16 cellular contexts compared by ENCODE assay signal in genomic region chr11:117992620-117993019, GRCh38. TPM values are rescaled to one million over a fixed set of nuclear protein-coding genes. Genes with fewer than 3 reads are reported as not detected.
DNase-seq lines count a peak whose midpoint lies in the region; ATAC-seq and TF ChIP-seq lines count a peak whose summit lies in the region.
"Had no signal": no experiment of that assay in that cellular context is flagged by ENCODE, and none has a peak within 500 bp of the region (broad histone marks: within the 10 kb centered on the region; RNA-seq: fewer than 3 reads in every experiment).

No MANE protein-coding gene starts in this region.

- ATAC-seq in activated CD8-positive, alpha-beta memory T cell treated with anti-CD3 and anti-CD28 coated beads, Interleukin-2, amount 10 ng/mL, durations not matched to agents 7 days and 5 days: no peak
- ATAC-seq in activated naive CD8-positive, alpha-beta T cell treated with anti-CD3 and anti-CD28 coated beads, Interleukin-2, amount 10 ng/mL, durations not matched to agents 7 days and 5 days (ENCODE audit: low read depth): no peak
- ATAC-seq in natural killer cell: no peak
- no peak for ATAC-seq in GM18861 (IDR thresholded peaks at IDR 0.05; ENCODE audit: unreplicated experiment)

- CTCF ChIA-PET in activated CD8-positive, alpha-beta memory T cell treated with anti-CD3 and anti-CD28 coated beads, Interleukin-2, amount 10 ng/mL, durations not matched to agents 7 days and 5 days (lab: Charles Lee): interaction anchor here (27.0 to 39.2 kb wide), 2 partner anchors 44 to 63 kb away, joined by 346 to 459 read pairs; no protein-coding TSS in a partner anchor

- peak overlapping the region; percentile 96 for H3K4me3 Mint-ChIP-seq in activated CD8-positive, alpha-beta memory T cell treated with anti-CD3 and anti-CD28 coated beads, Interleukin-2, amount 10 ng/mL, durations not matched to agents 7 days and 5 days
- H3K4me3 Mint-ChIP-seq in activated naive CD8-positive, alpha-beta T cell treated with anti-CD3 and anti-CD28 coated beads, Interleukin-2, amount 10 ng/mL, durations not matched to agents 7 days and 5 days: peak overlapping the region; percentile 82
- H3K4me3 Mint-ChIP-seq in natural killer cell (peak overlapping the region; percentile 99), nephron progenitor cell (no peak overlapping the region)

- POLR2A ChIA-PET in activated naive CD8-positive, alpha-beta T cell treated with anti-CD3 and anti-CD28 coated beads, Interleukin-2, amount 10 ng/mL, durations not matched to agents 7 days and 5 days (lab: Charles Lee): interaction anchor here (1.4 to 32.4 kb wide), 3 partner anchors 9 to 42 kb away, joined by 5 to 608 read pairs (median 25); no protein-coding TSS in a partner anchor

- intact Hi-C loops in natural killer cell (cut with micrococcal nuclease): no loop called here

- TF ChIP-seq CTCF in natural killer cell (IDR thresholded peaks at IDR 0.05): no peak
- no peak for TF ChIP-seq CTCF in nephron progenitor cell (IDR thresholded peaks at IDR 0.05)

- no peaks in the 10 kb centered on the region for H3K27me3 Mint-ChIP-seq in activated CD8-positive, alpha-beta memory T cell treated with anti-CD3 and anti-CD28 coated beads, Interleukin-2, amount 10 ng/mL, durations not matched to agents 7 days and 5 days
- H3K27me3 Mint-ChIP-seq in activated naive CD8-positive, alpha-beta T cell treated with anti-CD3 and anti-CD28 coated beads, Interleukin-2, amount 10 ng/mL, durations not matched to agents 7 days and 5 days: no peaks in the 10 kb centered on the region
- H3K27me3 Mint-ChIP-seq in natural killer cell (ENCODE audit: low read depth in 2 of 2) (no peaks in the 10 kb centered on the region), nephron progenitor cell (ENCODE audit: low read depth, poor library complexity) (peaks cover 27% of the 10 kb centered on the region)

- H3K4me1 Mint-ChIP-seq in activated CD8-positive, alpha-beta memory T cell treated with anti-CD3 and anti-CD28 coated beads, Interleukin-2, amount 10 ng/mL, durations not matched to agents 7 days and 5 days: peaks cover 90% of the 10 kb centered on the region
- H3K4me1 Mint-ChIP-seq in activated naive CD8-positive, alpha-beta T cell treated with anti-CD3 and anti-CD28 coated beads, Interleukin-2, amount 10 ng/mL, durations not matched to agents 7 days and 5 days: peaks cover 86% of the 10 kb centered on the region
- H3K4me1 Mint-ChIP-seq in natural killer cell (peaks cover 83 to 87% of the 10 kb centered on the region in 2 donors), nephron progenitor cell (peaks cover 4% of the 10 kb centered on the region)

- H3K27ac Mint-ChIP-seq in activated CD8-positive, alpha-beta memory T cell treated with anti-CD3 and anti-CD28 coated beads, Interleukin-2, amount 10 ng/mL, durations not matched to agents 7 days and 5 days: peak overlapping the region; percentile 81
- H3K27ac Mint-ChIP-seq in activated naive CD8-positive, alpha-beta T cell treated with anti-CD3 and anti-CD28 coated beads, Interleukin-2, amount 10 ng/mL, durations not matched to agents 7 days and 5 days: peak overlapping the region; percentile 75
- H3K27ac Mint-ChIP-seq in natural killer cell (peak overlapping the region; percentile 60 to 98), nephron progenitor cell (no peak overlapping the region)

- H3K36me3 Mint-ChIP-seq in activated CD8-positive, alpha-beta memory T cell treated with anti-CD3 and anti-CD28 coated beads, Interleukin-2, amount 10 ng/mL, durations not matched to agents 7 days and 5 days: peaks cover 97% of the 10 kb centered on the region
- H3K36me3 Mint-ChIP-seq in activated naive CD8-positive, alpha-beta T cell treated with anti-CD3 and anti-CD28 coated beads, Interleukin-2, amount 10 ng/mL, durations not matched to agents 7 days and 5 days: peaks cover 90% of the 10 kb centered on the region
- H3K36me3 Mint-ChIP-seq in natural killer cell (peaks cover 29% of the 10 kb centered on the region), nephron progenitor cell (ENCODE audit: low read depth) (no peaks in the 10 kb centered on the region)

- no peaks in the 10 kb centered on the region for H3K9me3 Mint-ChIP-seq in activated CD8-positive, alpha-beta memory T cell treated with anti-CD3 and anti-CD28 coated beads, Interleukin-2, amount 10 ng/mL, durations not matched to agents 7 days and 5 days (ENCODE audit: low read depth)
- no peaks in the 10 kb centered on the region for H3K9me3 Mint-ChIP-seq in activated naive CD8-positive, alpha-beta T cell treated with anti-CD3 and anti-CD28 coated beads, Interleukin-2, amount 10 ng/mL, durations not matched to agents 7 days and 5 days
- no peaks in the 10 kb centered on the region for H3K9me3 Mint-ChIP-seq in natural killer cell
- H3K9me3 Mint-ChIP-seq in nephron progenitor cell: no peaks in the 10 kb centered on the region

- no peak for DNase-seq in activated CD8-positive, alpha-beta memory T cell treated with anti-CD3 and anti-CD28 coated beads, Interleukin-2, amount 10 ng/mL, durations not matched to agents 7 days and 5 days
- no peak for DNase-seq in activated CD8-positive, alpha-beta memory T cell treated with anti-CD3 and anti-CD28 coated beads for 24 hours
- DNase-seq in MV-4-11 (lab: John Stamatoyannopoulos, UW) (peak; percentile 25), natural killer cell (no peak), nephron progenitor cell (no peak), foreskin melanocyte (no peak)
- DNase-seq in activated naive CD8-positive, alpha-beta T cell treated with anti-CD3 and anti-CD28 coated beads, Interleukin-2, amount 10 ng/mL, durations not matched to agents 7 days and 5 days: no peak
- DNase-seq: activated CD4-positive, alpha-beta T cell treated with anti-CD3 and anti-CD28 coated beads for 1 hour; MG63; NCI-H1930; SHP77; sigmoid colon; stimulated activated CD4-positive, alpha-beta T cell treated with anti-CD3 and anti-CD28 coated beads, Interleukin-2, amount 100 ng/mL, for 24 hours; T-helper 9 cell had no signal

RNA-seq across cellular contexts. Expression of gene IL10RA, which starts 6.4 kb away (rescaled TPM):
- total RNA-seq in activated CD8-positive, alpha-beta memory T cell treated with anti-CD3 and anti-CD28 coated beads, Interleukin-2, amount 10 ng/mL, durations not matched to agents 7 days and 5 days: 100 to 1,000 TPM; 247 to 260 TPM
- total RNA-seq in activated naive CD8-positive, alpha-beta T cell treated with anti-CD3 and anti-CD28 coated beads, Interleukin-2, amount 10 ng/mL, durations not matched to agents 7 days and 5 days: 100 to 1,000 TPM; 304 TPM
- total RNA-seq in natural killer cell: 100 to 1,000 TPM; 263 to 286 (median 268) TPM
- total RNA-seq: HT1080 had no signal
